Comparison of ENCODE assay signal across 11 cellular contexts in the genomic region with DNA sequence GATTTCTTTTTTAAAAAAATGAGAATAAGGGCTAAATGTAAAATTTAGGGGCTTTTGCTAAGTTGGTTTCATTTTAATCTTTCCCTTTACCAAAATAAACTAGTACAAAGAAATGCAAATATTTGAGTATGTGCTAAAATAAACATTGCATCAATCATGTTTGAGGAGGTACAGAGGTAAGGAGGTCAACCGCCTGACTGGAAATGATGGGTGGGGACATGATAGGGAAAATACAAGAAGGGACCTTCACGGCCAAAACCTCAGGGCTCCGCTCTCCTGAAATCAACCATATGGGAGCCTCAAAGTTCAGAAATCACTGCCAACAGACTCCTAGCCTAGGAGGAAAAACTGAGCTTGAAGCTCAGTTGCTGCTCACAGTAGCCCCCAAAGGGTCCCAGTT.
DNase-seq lines count a peak whose midpoint lies in the region; ATAC-seq and TF ChIP-seq lines count a peak whose summit lies in the region.
"Had no signal": no experiment of that assay in that cellular context is flagged by ENCODE, and none has a peak within 500 bp of the region (broad histone marks: within the 10 kb centered on the region; RNA-seq: fewer than 3 reads in every experiment).

No MANE protein-coding gene starts in this region.

- in situ Hi-C loops in transverse colon (cut with MboI; ENCODE audit: low pct_ligation_motif_present in 1 of 4, low pct_unique_long_range_greater_than_20kb in 1 of 4, low sequenced_read_pairs in 3 of 4) = no loop called here

- H3K27ac ChIP-seq in transverse colon = peak overlapping the region in 1 of 4 donors; percentile 2
- H3K27ac ChIP-seq: 22Rv1 had no signal

- H3K4me3 ChIP-seq in transverse colon = no peak overlapping the region

- TF ChIP-seq EP300 in transverse colon (IDR thresholded peaks at IDR 0.05; ENCODE audit: low read depth) = no peak

- no peak for TF ChIP-seq CTCF in transverse colon (IDR thresholded peaks at IDR 0.05)

- intact Hi-C loops in transverse colon (cut with DNase I; ENCODE audit: low total_unique reads) = no loop called here

- H3K27me3 ChIP-seq in transverse colon = no peaks in the 10 kb centered on the region

- H3K9me3 ChIP-seq in transverse colon = no peaks in the 10 kb centered on the region

- TF ChIP-seq POLR2A in transverse colon (IDR thresholded peaks at IDR 0.05) = no peak

- H3K4me1 ChIP-seq in transverse colon = peaks cover 0 to 15% (median 4%) of the 10 kb centered on the region in 4 donors

- WGBS in transverse colon (ENCODE audit: low coverage in 1 of 2), 2 donors = 13 to 19% methylated on average over 2 to 3 of the region's 3 CpGs

- ATAC-seq in HG02973 (IDR thresholded peaks at IDR 0.05; ENCODE audit: unreplicated experiment) = peak; percentile 92

- peak; percentile 61 for DNase-seq in DMS153 (lab: John Stamatoyannopoulos, UW)
- no peak for DNase-seq in DMS153 treated with DMSO at 0.1 percent for 48 hours (lab: John Stamatoyannopoulos, UW; ENCODE audit: unreplicated experiment)
- peak; percentile 27 for DNase-seq in amniotic epithelial cell (ENCODE audit: low read depth)
- DNase-seq in transverse colon = peak; percentile 29
- no peak for DNase-seq in SKM-1 treated with dmso at 0.1 percent for 144 hours (lab: John Stamatoyannopoulos, UW; ENCODE audit: unreplicated experiment)
- no peak for DNase-seq in mesenteric fat pad (ENCODE audit: low spot score)
- no peak for DNase-seq in Ammon's horn (ENCODE audit: low spot score)
- DNase-seq: left cardiac atrium, NCI-H2171 had no signal

- H3K36me3 ChIP-seq in transverse colon = no peaks in the 10 kb centered on the region

Comparison
In these comparisons a context has a peak if more than half of its experiments do, and no peak if none do; other contexts are left out.
1. DNase-seq: peak in DMS153 (single experiment), amniotic epithelial cell (single experiment) and transverse colon (single experiment); none in DMS153 treated with DMSO at 0.1 percent for 48 hours (single experiment), SKM-1 treated with dmso at 0.1 percent for 144 hours (single experiment), mesenteric fat pad (single experiment) and Ammon's horn (single experiment).